Comparison of ENCODE assay signal across 22 cellular contexts in genomic region chr10:78533093-78533492, GRCh38.
DNase-seq lines count a peak whose midpoint lies in the region; ATAC-seq and TF ChIP-seq lines count a peak whose summit lies in the region.
"Had no signal": no experiment of that assay in that cellular context is flagged by ENCODE, and none has a peak within 500 bp of the region (broad histone marks: within the 10 kb centered on the region; RNA-seq: fewer than 3 reads in every experiment).

No MANE protein-coding gene starts in this region.

- H3K36me3 Mint-ChIP-seq in T-helper 1 cell treated with Interleukin-12 subunit alpha and Interleukin-12 subunit beta and Interleukin-4 antibody, amounts not matched to agents 30 μg/mL and 1 μg/mL, for 36 hours (ENCODE audit: low read depth), result no peaks in the 10 kb centered on the region
- no peaks in the 10 kb centered on the region for H3K36me3 Mint-ChIP-seq in activated T-helper 17 cell treated with anti-CD3 and anti-CD28 coated beads, Interleukin-2, amount 50 U/mL, for 72 hours (ENCODE audit: low read depth)
- H3K36me3 Mint-ChIP-seq: CD8-positive, alpha-beta T cell had no signal

- H3K4me1 ChIP-seq in BLaER1 treated with 17β-estradiol and CSF1 and Interleukin-3, amounts not matched to agents 10 nM and 100 nM, result peaks cover 0 to 20% (median 9%) of the 10 kb centered on the region in 10 experiments; a peak in 11 of 20 replicates
- H3K4me1 ChIP-seq in lower lobe of right lung, result peaks cover 5% of the 10 kb centered on the region
- H3K4me1 ChIP-seq in tibial nerve, result no peaks in the 10 kb centered on the region

- H3K9ac ChIP-seq in BLaER1 treated with 17β-estradiol and CSF1 and Interleukin-3, amounts not matched to agents 10 nM and 100 nM, result no peak overlapping the region; a peak in 1 of 22 replicates
- H3K9ac ChIP-seq: BLaER1 had no signal

- H3K27me3 ChIP-seq in BLaER1 treated with 17β-estradiol and CSF1 and Interleukin-3, amounts not matched to agents 10 nM and 100 nM, result no peaks in the 10 kb centered on the region
- no peaks in the 10 kb centered on the region for H3K27me3 ChIP-seq in lower lobe of right lung (ENCODE audit: low read depth)
- H3K27me3 ChIP-seq in MG63, result no peaks in the 10 kb centered on the region
- no peaks in the 10 kb centered on the region for H3K27me3 ChIP-seq in tibial nerve
- H3K27me3 ChIP-seq: BLaER1 had no signal

- H3K9me3 Mint-ChIP-seq in T-helper 1 cell treated with Interleukin-12 subunit alpha and Interleukin-12 subunit beta and Interleukin-4 antibody, amounts not matched to agents 30 μg/mL and 1 μg/mL, for 36 hours, result no peaks in the 10 kb centered on the region
- peaks cover 3% of the 10 kb centered on the region for H3K9me3 Mint-ChIP-seq in activated T-helper 17 cell treated with anti-CD3 and anti-CD28 coated beads, Interleukin-2, amount 50 U/mL, for 72 hours
- H3K9me3 Mint-ChIP-seq: CD8-positive, alpha-beta T cell; HFFc6 had no signal

- no peak for TF ChIP-seq CTCF in lower lobe of right lung (IDR thresholded peaks at IDR 0.05)
- no peak for TF ChIP-seq CTCF in tibial nerve (IDR thresholded peaks at IDR 0.05)

- H3K4me3 Mint-ChIP-seq in T-helper 1 cell treated with Interleukin-12 subunit alpha and Interleukin-12 subunit beta and Interleukin-4 antibody, amounts not matched to agents 30 μg/mL and 1 μg/mL, for 36 hours, result no peak overlapping the region
- peak overlapping the region; percentile 23 for H3K4me3 Mint-ChIP-seq in activated T-helper 17 cell treated with anti-CD3 and anti-CD28 coated beads, Interleukin-2, amount 50 U/mL, for 72 hours
- H3K4me3 Mint-ChIP-seq: CD8-positive, alpha-beta T cell; HFFc6 had no signal

- no peak overlapping the region for H3K4me3 ChIP-seq in BLaER1 treated with 17β-estradiol and CSF1 and Interleukin-3, amounts not matched to agents 10 nM and 100 nM
- H3K4me3 ChIP-seq in lower lobe of right lung, result no peak overlapping the region
- no peak overlapping the region for H3K4me3 ChIP-seq in MG63
- H3K4me3 ChIP-seq in tibial nerve, result no peak overlapping the region
- H3K4me3 ChIP-seq: BLaER1 had no signal

- H3K4me1 Mint-ChIP-seq in T-helper 1 cell treated with Interleukin-12 subunit alpha and Interleukin-12 subunit beta and Interleukin-4 antibody, amounts not matched to agents 30 μg/mL and 1 μg/mL, for 36 hours (ENCODE audit: low read depth), result peaks cover 6% of the 10 kb centered on the region
- no peaks in the 10 kb centered on the region for H3K4me1 Mint-ChIP-seq in activated T-helper 17 cell treated with anti-CD3 and anti-CD28 coated beads, Interleukin-2, amount 50 U/mL, for 72 hours

- H3K36me3 ChIP-seq in BLaER1 treated with 17β-estradiol and CSF1 and Interleukin-3, amounts not matched to agents 10 nM and 100 nM, result no peaks in the 10 kb centered on the region
- H3K36me3 ChIP-seq in lower lobe of right lung (no peaks in the 10 kb centered on the region), MG63 (no peaks in the 10 kb centered on the region), tibial nerve (no peaks in the 10 kb centered on the region)
- H3K36me3 ChIP-seq: BLaER1 had no signal

- WGBS in tibial nerve, 2 donors, result 61% methylated on average over 5 of the region's 5 CpGs

- TF ChIP-seq POLR2A in tibial nerve (IDR thresholded peaks at IDR 0.05), result no peak

- intact Hi-C loops in lower lobe of right lung (cut with DNase I), result no loop called here

- DNase-seq in T-helper 1 cell (no peak), lower lobe of right lung (peak; percentile 58), MG63 (no peak), tibial nerve (ENCODE audit: low spot score in 2 of 2) (no peak)
- DNase-seq in stimulated activated CD4-positive, alpha-beta T cell treated with anti-CD3 and anti-CD28 coated beads, Interleukin-15, amount 100 ng/mL, for 24 hours, result no peak
- DNase-seq: ACHN; CD8-positive, alpha-beta T cell; DND-41; H7; HFFc6; NCI-H1092; NCI-H1436 treated with DMSO at 0.1 percent for 48 hours; NCI-H2029; NCI-H2171; NCI-H524 treated with DMSO at 0.1 percent for 48 hours; NCI-H82; OCI-M1 had no signal

- ATAC-seq in activated T-helper 17 cell treated with anti-CD3 and anti-CD28 coated beads, Interleukin-2, amount 50 U/mL, for 72 hours (replicated peaks), result no peak
- ATAC-seq in lower lobe of right lung, result peak; percentile 51 to 77
- ATAC-seq: CD8-positive, alpha-beta T cell had no signal

- peak overlapping the region in 4 of 11 experiments; percentile 13 to 54 (median 45); a peak in 3 of 22 replicates for H3K27ac ChIP-seq in BLaER1 treated with 17β-estradiol and CSF1 and Interleukin-3, amounts not matched to agents 10 nM and 100 nM
- H3K27ac ChIP-seq in lower lobe of right lung (no peak overlapping the region), tibial nerve (no peak overlapping the region)
- H3K27ac ChIP-seq: 22Rv1, BLaER1 had no signal

- peak overlapping the region in 6 of 11 experiments; percentile 1 to 70 (median 33); a peak in 7 of 22 replicates for H3K4me2 ChIP-seq in BLaER1 treated with 17β-estradiol and CSF1 and Interleukin-3, amounts not matched to agents 10 nM and 100 nM
- H3K4me2 ChIP-seq: BLaER1 had no signal

- H3K9me3 ChIP-seq in BLaER1 treated with 17β-estradiol and CSF1 and Interleukin-3, amounts not matched to agents 10 nM and 100 nM (replicated peaks in 1 of 11), result peaks cover 0 to 8% (median 0%) of the 10 kb centered on the region in 11 experiments; a peak in 4 of 22 replicates
- H3K9me3 ChIP-seq in lower lobe of right lung (no peaks in the 10 kb centered on the region), MG63 (no peaks in the 10 kb centered on the region), tibial nerve (no peaks in the 10 kb centered on the region)
- H3K9me3 ChIP-seq: BLaER1 had no signal

- H3K27me3 Mint-ChIP-seq in T-helper 1 cell treated with Interleukin-12 subunit alpha and Interleukin-12 subunit beta and Interleukin-4 antibody, amounts not matched to agents 30 μg/mL and 1 μg/mL, for 36 hours (ENCODE audit: low read depth), result no peaks in the 10 kb centered on the region
- H3K27me3 Mint-ChIP-seq in activated T-helper 17 cell treated with anti-CD3 and anti-CD28 coated beads, Interleukin-2, amount 50 U/mL, for 72 hours, result no peaks in the 10 kb centered on the region

- no peak for TF ChIP-seq EP300 in tibial nerve (IDR thresholded peaks at IDR 0.05)

- H4K20me1 ChIP-seq in BLaER1 treated with 17β-estradiol and CSF1 and Interleukin-3, amounts not matched to agents 10 nM and 100 nM, result no peaks in the 10 kb centered on the region
- H4K20me1 ChIP-seq: BLaER1 had no signal

- peak overlapping the region; percentile 67 for H3K27ac Mint-ChIP-seq in T-helper 1 cell treated with Interleukin-12 subunit alpha and Interleukin-12 subunit beta and Interleukin-4 antibody, amounts not matched to agents 30 μg/mL and 1 μg/mL, for 36 hours
- no peak overlapping the region for H3K27ac Mint-ChIP-seq in activated T-helper 17 cell treated with anti-CD3 and anti-CD28 coated beads, Interleukin-2, amount 50 U/mL, for 72 hours
- H3K27ac Mint-ChIP-seq: CD8-positive, alpha-beta T cell; HFFc6 had no signal
